ENCODE assay signal across 1 cellular context in genomic region chr11:67640021-67640757, GRCh38.
TF ChIP-seq lines count a peak whose summit lies in the region.

No MANE protein-coding gene starts in this region.

TF ChIP-seq in HepG2, 621 proteins besides CTCF, POLR2A, EP300 and RAD21 (continued from another document and continues in another):
- TF ChIP-seq, protein P1, sequence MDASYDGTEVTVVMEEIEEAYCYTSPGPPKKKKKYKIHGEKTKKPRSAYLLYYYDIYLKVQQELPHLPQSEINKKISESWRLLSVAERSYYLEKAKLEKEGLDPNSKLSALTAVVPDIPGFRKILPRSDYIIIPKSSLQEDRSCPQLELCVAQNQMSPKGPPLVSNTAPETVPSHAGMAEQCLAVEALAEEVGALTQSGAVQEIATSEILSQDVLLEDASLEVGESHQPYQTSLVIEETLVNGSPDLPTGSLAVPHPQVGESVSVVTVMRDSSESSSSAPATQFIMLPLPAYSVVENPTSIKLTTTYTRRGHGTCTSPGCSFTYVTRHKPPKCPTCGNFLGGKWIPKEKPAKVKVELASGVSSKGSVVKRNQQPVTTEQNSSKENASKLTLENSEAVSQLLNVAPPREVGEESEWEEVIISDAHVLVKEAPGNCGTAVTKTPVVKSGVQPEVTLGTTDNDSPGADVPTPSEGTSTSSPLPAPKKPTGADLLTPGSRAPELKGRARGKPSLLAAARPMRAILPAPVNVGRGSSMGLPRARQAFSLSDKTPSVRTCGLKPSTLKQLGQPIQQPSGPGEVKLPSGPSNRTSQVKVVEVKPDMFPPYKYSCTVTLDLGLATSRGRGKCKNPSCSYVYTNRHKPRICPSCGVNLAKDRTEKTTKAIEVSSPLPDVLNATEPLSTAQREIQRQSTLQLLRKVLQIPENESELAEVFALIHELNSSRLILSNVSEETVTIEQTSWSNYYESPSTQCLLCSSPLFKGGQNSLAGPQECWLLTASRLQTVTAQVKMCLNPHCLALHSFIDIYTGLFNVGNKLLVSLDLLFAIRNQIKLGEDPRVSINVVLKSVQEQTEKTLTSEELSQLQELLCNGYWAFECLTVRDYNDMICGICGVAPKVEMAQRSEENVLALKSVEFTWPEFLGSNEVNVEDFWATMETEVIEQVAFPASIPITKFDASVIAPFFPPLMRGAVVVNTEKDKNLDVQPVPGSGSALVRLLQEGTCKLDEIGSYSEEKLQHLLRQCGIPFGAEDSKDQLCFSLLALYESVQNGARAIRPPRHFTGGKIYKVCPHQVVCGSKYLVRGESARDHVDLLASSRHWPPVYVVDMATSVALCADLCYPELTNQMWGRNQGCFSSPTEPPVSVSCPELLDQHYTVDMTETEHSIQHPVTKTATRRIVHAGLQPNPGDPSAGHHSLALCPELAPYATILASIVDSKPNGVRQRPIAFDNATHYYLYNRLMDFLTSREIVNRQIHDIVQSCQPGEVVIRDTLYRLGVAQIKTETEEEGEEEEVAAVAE (CRISPR knock-in tag; IDR thresholded peaks at IDR 0.05; ENCODE audit: borderline replicate concordance), result no peak
- TF ChIP-seq ZNF251 (CRISPR knock-in tag; IDR thresholded peaks at IDR 0.05) (no peak), ONECUT2 (CRISPR knock-in tag; IDR thresholded peaks at IDR 0.05) (no peak), BORCS8-MEF2B (CRISPR knock-in tag; IDR thresholded peaks at IDR 0.05) (0 out of 2 replicates have a peak, but pooled peaks have one; percentile 36), KMT2B (CRISPR knock-in tag; IDR thresholded peaks at IDR 0.05) (no peak), POGZ (CRISPR knock-in tag; IDR thresholded peaks at IDR 0.05) (no peak), ZNF580 (CRISPR knock-in tag; IDR thresholded peaks at IDR 0.05; ENCODE audit: borderline replicate concordance, low read depth) (no peak), MYPOP (CRISPR knock-in tag; IDR thresholded peaks at IDR 0.05) (no peak), ZNF282 (IDR thresholded peaks at IDR 0.05; ENCODE audit: partially characterized antibody) (no peak), ZNF589 (CRISPR knock-in tag; conservative IDR thresholded peaks at IDR 0.05) (no peak), ZBTB7A (CRISPR knock-in tag; IDR thresholded peaks at IDR 0.05) (peak; percentile 63; the same call in 1 of the 2 replicates), KDM3A (CRISPR knock-in tag; IDR thresholded peaks at IDR 0.05; ENCODE audit: low read depth) (no peak), ZMYM3 (CRISPR knock-in tag; IDR thresholded peaks at IDR 0.05) (0 out of 2 replicates have a peak, but pooled peaks have one; percentile 27), HOXA9 (CRISPR knock-in tag; IDR thresholded peaks at IDR 0.05; ENCODE audit: borderline replicate concordance) (no peak), ZBTB49 (CRISPR knock-in tag; IDR thresholded peaks at IDR 0.05; ENCODE audit: borderline replicate concordance) (no peak), MEIS1 (CRISPR knock-in tag; IDR thresholded peaks at IDR 0.05; ENCODE audit: borderline replicate concordance) (no peak), NR2F1 (CRISPR knock-in tag; IDR thresholded peaks at IDR 0.05) (no peak), ZNF484 (CRISPR knock-in tag; IDR thresholded peaks at IDR 0.05; ENCODE audit: borderline replicate concordance, low read depth) (no peak), ZNF263 (CRISPR knock-in tag; IDR thresholded peaks at IDR 0.05) (peak; percentile 52; the same call in 1 of the 2 replicates), GABPB1 (CRISPR knock-in tag; IDR thresholded peaks at IDR 0.05) (peak; percentile 37), ZFY (CRISPR knock-in tag; IDR thresholded peaks at IDR 0.05) (peak; percentile 16; the same call in 1 of the 2 replicates), XRCC5 (optimal IDR thresholded peaks at IDR 0.05; ENCODE audit: low read length) (peak; percentile 51), ZNF441 (CRISPR knock-in tag; IDR thresholded peaks at IDR 0.05; ENCODE audit: borderline replicate concordance) (no peak; the same call in 1 of the 2 replicates), RFXAP (CRISPR knock-in tag; IDR thresholded peaks at IDR 0.05; ENCODE audit: borderline replicate concordance) (0 out of 2 replicates have a peak, but pooled peaks have one; percentile 43), MAFF (IDR thresholded peaks at IDR 0.05; ENCODE audit: low read depth, low read length) (no peak), SMARCC2 (IDR thresholded peaks at IDR 0.05) (no peak), ZNF670 (CRISPR knock-in tag; IDR thresholded peaks at IDR 0.05; ENCODE audit: borderline replicate concordance) (no peak; the same call in 1 of the 2 replicates), SATB2 (CRISPR knock-in tag; IDR thresholded peaks at IDR 0.05) (0 out of 2 replicates have a peak, but pooled peaks have one; percentile 50), USF2 (IDR thresholded peaks at IDR 0.05; ENCODE audit: low read depth, low read length) (no peak), USF2 (CRISPR knock-in tag; IDR thresholded peaks at IDR 0.05; ENCODE audit: borderline replicate concordance) (no peak), ZNF616 (CRISPR knock-in tag; IDR thresholded peaks at IDR 0.05; ENCODE audit: low read depth) (peak; percentile 60; the same call in 1 of the 2 replicates), CBFB (CRISPR knock-in tag; IDR thresholded peaks at IDR 0.05) (0 out of 2 replicates have a peak, but pooled peaks have one; percentile 36), ZNF432 (CRISPR knock-in tag; IDR thresholded peaks at IDR 0.05; ENCODE audit: borderline replicate concordance) (no peak)
- TF ChIP-seq, protein P2, sequence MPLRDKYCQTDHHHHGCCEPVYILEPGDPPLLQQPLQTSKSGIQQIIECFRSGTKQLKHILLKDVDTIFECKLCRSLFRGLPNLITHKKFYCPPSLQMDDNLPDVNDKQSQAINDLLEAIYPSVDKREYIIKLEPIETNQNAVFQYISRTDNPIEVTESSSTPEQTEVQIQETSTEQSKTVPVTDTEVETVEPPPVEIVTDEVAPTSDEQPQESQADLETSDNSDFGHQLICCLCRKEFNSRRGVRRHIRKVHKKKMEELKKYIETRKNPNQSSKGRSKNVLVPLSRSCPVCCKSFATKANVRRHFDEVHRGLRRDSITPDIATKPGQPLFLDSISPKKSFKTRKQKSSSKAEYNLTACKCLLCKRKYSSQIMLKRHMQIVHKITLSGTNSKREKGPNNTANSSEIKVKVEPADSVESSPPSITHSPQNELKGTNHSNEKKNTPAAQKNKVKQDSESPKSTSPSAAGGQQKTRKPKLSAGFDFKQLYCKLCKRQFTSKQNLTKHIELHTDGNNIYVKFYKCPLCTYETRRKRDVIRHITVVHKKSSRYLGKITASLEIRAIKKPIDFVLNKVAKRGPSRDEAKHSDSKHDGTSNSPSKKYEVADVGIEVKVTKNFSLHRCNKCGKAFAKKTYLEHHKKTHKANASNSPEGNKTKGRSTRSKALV (CRISPR knock-in tag; IDR thresholded peaks at IDR 0.05), result no peak
- TF ChIP-seq, protein P3, sequence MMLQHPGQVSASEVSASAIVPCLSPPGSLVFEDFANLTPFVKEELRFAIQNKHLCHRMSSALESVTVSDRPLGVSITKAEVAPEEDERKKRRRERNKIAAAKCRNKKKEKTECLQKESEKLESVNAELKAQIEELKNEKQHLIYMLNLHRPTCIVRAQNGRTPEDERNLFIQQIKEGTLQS (CRISPR knock-in tag; IDR thresholded peaks at IDR 0.05), result no peak
- TF ChIP-seq, protein P4, sequence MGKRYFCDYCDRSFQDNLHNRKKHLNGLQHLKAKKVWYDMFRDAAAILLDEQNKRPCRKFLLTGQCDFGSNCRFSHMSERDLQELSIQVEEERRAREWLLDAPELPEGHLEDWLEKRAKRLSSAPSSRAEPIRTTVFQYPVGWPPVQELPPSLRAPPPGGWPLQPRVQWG (CRISPR knock-in tag; IDR thresholded peaks at IDR 0.05; ENCODE audit: borderline replicate concordance, low read depth), result no peak
- TF ChIP-seq, protein P5, sequence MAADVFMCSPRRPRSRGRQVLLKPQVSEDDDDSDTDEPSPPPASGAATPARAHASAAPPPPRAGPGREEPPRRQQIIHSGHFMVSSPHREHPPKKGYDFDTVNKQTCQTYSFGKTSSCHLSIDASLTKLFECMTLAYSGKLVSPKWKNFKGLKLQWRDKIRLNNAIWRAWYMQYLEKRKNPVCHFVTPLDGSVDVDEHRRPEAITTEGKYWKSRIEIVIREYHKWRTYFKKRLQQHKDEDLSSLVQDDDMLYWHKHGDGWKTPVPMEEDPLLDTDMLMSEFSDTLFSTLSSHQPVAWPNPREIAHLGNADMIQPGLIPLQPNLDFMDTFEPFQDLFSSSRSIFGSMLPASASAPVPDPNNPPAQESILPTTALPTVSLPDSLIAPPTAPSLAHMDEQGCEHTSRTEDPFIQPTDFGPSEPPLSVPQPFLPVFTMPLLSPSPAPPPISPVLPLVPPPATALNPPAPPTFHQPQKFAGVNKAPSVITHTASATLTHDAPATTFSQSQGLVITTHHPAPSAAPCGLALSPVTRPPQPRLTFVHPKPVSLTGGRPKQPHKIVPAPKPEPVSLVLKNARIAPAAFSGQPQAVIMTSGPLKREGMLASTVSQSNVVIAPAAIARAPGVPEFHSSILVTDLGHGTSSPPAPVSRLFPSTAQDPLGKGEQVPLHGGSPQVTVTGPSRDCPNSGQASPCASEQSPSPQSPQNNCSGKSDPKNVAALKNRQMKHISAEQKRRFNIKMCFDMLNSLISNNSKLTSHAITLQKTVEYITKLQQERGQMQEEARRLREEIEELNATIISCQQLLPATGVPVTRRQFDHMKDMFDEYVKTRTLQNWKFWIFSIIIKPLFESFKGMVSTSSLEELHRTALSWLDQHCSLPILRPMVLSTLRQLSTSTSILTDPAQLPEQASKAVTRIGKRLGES (CRISPR knock-in tag; IDR thresholded peaks at IDR 0.05; ENCODE audit: borderline replicate concordance), result no peak
- TF ChIP-seq, protein P6, sequence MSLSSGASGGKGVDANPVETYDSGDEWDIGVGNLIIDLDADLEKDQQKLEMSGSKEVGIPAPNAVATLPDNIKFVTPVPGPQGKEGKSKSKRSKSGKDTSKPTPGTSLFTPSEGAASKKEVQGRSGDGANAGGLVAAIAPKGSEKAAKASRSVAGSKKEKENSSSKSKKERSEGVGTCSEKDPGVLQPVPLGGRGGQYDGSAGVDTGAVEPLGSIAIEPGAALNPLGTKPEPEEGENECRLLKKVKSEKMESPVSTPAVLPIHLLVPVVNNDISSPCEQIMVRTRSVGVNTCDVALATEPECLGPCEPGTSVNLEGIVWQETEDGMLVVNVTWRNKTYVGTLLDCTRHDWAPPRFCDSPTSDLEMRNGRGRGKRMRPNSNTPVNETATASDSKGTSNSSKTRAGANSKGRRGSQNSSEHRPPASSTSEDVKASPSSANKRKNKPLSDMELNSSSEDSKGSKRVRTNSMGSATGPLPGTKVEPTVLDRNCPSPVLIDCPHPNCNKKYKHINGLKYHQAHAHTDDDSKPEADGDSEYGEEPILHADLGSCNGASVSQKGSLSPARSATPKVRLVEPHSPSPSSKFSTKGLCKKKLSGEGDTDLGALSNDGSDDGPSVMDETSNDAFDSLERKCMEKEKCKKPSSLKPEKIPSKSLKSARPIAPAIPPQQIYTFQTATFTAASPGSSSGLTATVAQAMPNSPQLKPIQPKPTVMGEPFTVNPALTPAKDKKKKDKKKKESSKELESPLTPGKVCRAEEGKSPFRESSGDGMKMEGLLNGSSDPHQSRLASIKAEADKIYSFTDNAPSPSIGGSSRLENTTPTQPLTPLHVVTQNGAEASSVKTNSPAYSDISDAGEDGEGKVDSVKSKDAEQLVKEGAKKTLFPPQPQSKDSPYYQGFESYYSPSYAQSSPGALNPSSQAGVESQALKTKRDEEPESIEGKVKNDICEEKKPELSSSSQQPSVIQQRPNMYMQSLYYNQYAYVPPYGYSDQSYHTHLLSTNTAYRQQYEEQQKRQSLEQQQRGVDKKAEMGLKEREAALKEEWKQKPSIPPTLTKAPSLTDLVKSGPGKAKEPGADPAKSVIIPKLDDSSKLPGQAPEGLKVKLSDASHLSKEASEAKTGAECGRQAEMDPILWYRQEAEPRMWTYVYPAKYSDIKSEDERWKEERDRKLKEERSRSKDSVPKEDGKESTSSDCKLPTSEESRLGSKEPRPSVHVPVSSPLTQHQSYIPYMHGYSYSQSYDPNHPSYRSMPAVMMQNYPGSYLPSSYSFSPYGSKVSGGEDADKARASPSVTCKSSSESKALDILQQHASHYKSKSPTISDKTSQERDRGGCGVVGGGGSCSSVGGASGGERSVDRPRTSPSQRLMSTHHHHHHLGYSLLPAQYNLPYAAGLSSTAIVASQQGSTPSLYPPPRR (CRISPR knock-in tag; IDR thresholded peaks at IDR 0.05; ENCODE audit: borderline replicate concordance), result no peak
